In the genomic region with DNA sequence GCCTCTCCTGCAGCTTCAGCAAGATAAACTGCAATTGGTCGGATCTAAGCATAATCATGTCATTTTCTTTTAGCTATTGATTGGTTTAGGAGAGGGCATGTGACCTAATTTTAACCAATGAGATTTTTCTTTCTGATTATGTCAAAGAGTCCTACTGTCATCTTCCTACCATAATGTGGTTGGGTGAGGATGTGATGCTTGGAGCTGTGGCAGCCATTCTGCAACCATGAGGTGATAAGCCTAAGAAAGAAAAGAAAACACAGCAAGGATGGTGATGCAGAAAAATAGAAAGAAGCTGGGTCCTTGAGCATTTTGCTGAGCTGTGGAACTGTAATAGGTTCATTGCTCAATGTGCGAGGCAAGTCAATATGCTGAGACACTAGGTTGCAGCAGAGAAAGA, we compare ENCODE assay signal across 8 cellular contexts.
"Had no signal": no experiment of that assay in that cellular context is flagged by ENCODE, and none has a peak within 500 bp of the region (broad histone marks: within the 10 kb centered on the region; RNA-seq: fewer than 3 reads in every experiment).

No MANE protein-coding gene starts in this region.

- ATAC-seq: GM12878 had no signal

- DNase-seq: GDM1, GF-D8 had no signal

- H3K4me3 ChIP-seq: GM12878 had no signal

- FAIRE-seq: G401.6, GM12878, GM12891, GM12892, GM18507, GM19239 had no signal
